9 cellular contexts compared by ENCODE assay signal in the genomic region with DNA sequence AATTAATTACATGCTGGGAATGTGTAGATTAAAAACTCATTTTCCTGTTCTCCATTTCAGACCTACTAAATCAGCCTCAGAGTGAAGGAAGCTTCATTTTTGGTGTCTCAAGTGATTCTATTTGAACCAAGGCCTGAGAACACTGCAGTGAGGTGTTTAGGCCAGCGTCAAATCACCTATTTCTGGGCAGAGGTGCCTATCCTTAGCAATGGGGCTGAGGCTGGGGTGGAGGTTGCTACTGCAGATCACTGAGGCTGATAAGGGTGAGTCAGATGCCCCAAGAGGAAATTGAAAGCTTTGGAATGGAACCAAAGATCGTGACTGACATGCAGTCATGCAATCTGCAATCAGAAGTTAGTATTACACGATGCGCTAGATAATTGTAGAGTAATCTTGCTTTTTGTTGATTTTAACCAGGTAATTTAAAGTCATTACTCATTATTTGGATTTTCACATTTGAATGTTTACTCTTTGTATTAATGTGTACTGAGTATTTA. TPM values are rescaled to one million over a fixed set of nuclear protein-coding genes. Genes with fewer than 3 reads are reported as not detected.
A peak's percentile ranks its signal among the peaks of the same experiment; 100 is the strongest.
DNase-seq lines count a peak whose midpoint lies in the region; ATAC-seq and TF ChIP-seq lines count a peak whose summit lies in the region.
"Had no signal": no experiment of that assay in that cellular context is flagged by ENCODE, and none has a peak within 500 bp of the region (broad histone marks: within the 10 kb centered on the region; RNA-seq: fewer than 3 reads in every experiment).

No MANE protein-coding gene starts in this region.

- H3K4me3 Mint-ChIP-seq in T-helper 17 cell (peak overlapping the region; percentile 65), progenitor cell of endocrine pancreas (ENCODE audit: low read depth) (no peak overlapping the region)

- H3K9me2 ChIP-seq in Karpas-422 (replicated peaks; ENCODE audit: insufficient read depth, low read length): no peaks in the 10 kb centered on the region

- H3K27me3 ChIP-seq in Karpas-422 (ENCODE audit: low read length): no peaks in the 10 kb centered on the region

- no peak overlapping the region for H3K27ac ChIP-seq in Karpas-422 (ENCODE audit: low read length)

- H3K4me2 ChIP-seq in Karpas-422 (ENCODE audit: low read depth, low read length, poor library complexity, severe bottlenecking): no peak overlapping the region

- ATAC-seq in T-helper 17 cell: peak; percentile 79
- ATAC-seq in GM18873 (IDR thresholded peaks at IDR 0.05; ENCODE audit: low FRiP score, unreplicated experiment): no peak
- ATAC-seq: GM12878 had no signal

- no peaks in the 10 kb centered on the region for H3K79me2 ChIP-seq in Karpas-422 (ENCODE audit: low read length)

- H3K4me3 ChIP-seq in Karpas-422 (ENCODE audit: low read length): no peak overlapping the region
- H3K4me3 ChIP-seq: GM12878 had no signal

- peaks cover 26% of the 10 kb centered on the region for H3K4me1 Mint-ChIP-seq in T-helper 17 cell
- H3K4me1 Mint-ChIP-seq in progenitor cell of endocrine pancreas (ENCODE audit: low read depth): peaks cover 9% of the 10 kb centered on the region

- H3K9me3 ChIP-seq in Karpas-422 (ENCODE audit: low read length): no peaks in the 10 kb centered on the region
- H3K9me3 ChIP-seq in T-helper 17 cell (ENCODE audit: control insufficient read depth, low read length, poor library complexity, severe bottlenecking): no peaks in the 10 kb centered on the region

- peak; percentile 44 for DNase-seq in AG08396 (ENCODE audit: low spot score)
- peak; percentile 70 for DNase-seq in Karpas-422
- peak in 2 of 3 donors; percentile 11 to 21 for DNase-seq in T-helper 17 cell
- peak; percentile 78 for DNase-seq in amniotic stem cell (lab: John Stamatoyannopoulos, UW)
- DNase-seq in left kidney (ENCODE audit: low read depth, low spot score): peak; percentile 44
- peak; percentile 21 to 51 for DNase-seq in stimulated activated CD8-positive, alpha-beta memory T cell treated with anti-CD3 and anti-CD28 coated beads, Interleukin-2, amount 100 ng/mL, for 48 hours (ENCODE audit: low read depth in 2 of 2)
- no peak for DNase-seq in progenitor cell of endocrine pancreas (ENCODE audit: low spot score, unreplicated experiment)

- peak overlapping the region; percentile 79 for H3K27ac Mint-ChIP-seq in T-helper 17 cell
- H3K27ac Mint-ChIP-seq in progenitor cell of endocrine pancreas: no peak overlapping the region

- H3K36me3 ChIP-seq in Karpas-422 (ENCODE audit: insufficient read depth, low read length): no peaks in the 10 kb centered on the region

- peaks cover 19% of the 10 kb centered on the region for H3K4me1 ChIP-seq in Karpas-422 (ENCODE audit: low read length)

- no peaks in the 10 kb centered on the region for H3K36me3 Mint-ChIP-seq in T-helper 17 cell (ENCODE audit: low read depth)
- H3K36me3 Mint-ChIP-seq in progenitor cell of endocrine pancreas (ENCODE audit: insufficient read depth): no peaks in the 10 kb centered on the region

- no peak overlapping the region for H3K9ac ChIP-seq in Karpas-422 (ENCODE audit: low read length)

- no peak for TF ChIP-seq CTCF in progenitor cell of endocrine pancreas (IDR thresholded peaks at IDR 0.05; ENCODE audit: unreplicated experiment)

- no peaks in the 10 kb centered on the region for H3K9me3 Mint-ChIP-seq in progenitor cell of endocrine pancreas (ENCODE audit: low read depth)

- H3K27me3 Mint-ChIP-seq in T-helper 17 cell: peaks cover 8% of the 10 kb centered on the region
- H3K27me3 Mint-ChIP-seq in progenitor cell of endocrine pancreas: peaks cover 16% of the 10 kb centered on the region

- H2AFZ ChIP-seq in Karpas-422 (ENCODE audit: low read length): no peak overlapping the region

- H4K20me1 ChIP-seq in Karpas-422 (ENCODE audit: insufficient read depth, low read depth, low read length): no peaks in the 10 kb centered on the region

RNA-seq across cellular contexts. Expression of gene TXNRD1, which starts 4.4 kb away (rescaled TPM):
- 54.6 and 69.4 TPM in 2 replicates for total RNA-seq in Karpas-422 (2014; rRNA removed; shearing (Covaris generic); ENCODE audit: low replicate concordance)
- total RNA-seq in T-helper 17 cell (10 to 100 TPM; 33.5 to 47.2 TPM), progenitor cell of endocrine pancreas (113 and 116 TPM in 2 replicates)
